Comparison of ENCODE assay signal across 9 cellular contexts in the genomic region with DNA sequence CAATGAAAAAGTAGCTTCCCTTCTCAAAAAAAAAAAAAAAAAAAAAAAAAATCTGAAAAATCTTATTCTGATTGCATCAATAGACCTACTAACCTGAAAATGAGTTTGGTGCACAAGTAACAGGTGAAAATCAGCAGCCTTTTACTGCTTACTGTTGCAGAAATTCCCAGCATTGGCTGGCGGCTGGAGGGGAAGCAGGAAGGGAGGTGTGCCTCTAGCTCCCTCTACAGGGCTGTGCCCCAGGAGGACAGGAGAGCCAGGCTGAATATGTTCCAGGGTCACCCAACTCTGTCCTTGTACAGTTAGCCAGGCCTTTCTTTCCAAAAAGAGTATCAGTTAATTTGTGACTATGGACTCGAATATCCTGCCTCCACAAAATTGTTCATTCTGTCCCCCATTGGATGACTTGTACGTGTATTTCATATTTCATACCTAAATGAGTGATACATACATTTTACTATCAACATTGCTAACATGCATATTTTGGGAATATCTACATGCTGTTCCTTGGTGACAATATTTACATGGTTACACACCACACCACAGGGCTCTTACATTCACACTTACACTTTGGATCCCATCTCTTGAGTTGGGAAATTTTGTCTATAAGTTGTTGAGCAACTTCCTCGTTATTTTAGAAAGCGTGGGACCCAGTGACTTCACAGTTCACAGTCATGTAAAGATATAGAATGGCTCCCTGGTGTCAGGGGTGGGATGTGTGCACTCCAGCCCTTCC.
DNase-seq lines count a peak whose midpoint lies in the region; TF ChIP-seq lines count a peak whose summit lies in the region.
"Had no signal": no experiment of that assay in that cellular context is flagged by ENCODE, and none has a peak within 500 bp of the region (broad histone marks: within the 10 kb centered on the region; RNA-seq: fewer than 3 reads in every experiment).

No MANE protein-coding gene starts in this region.

- H3K27ac ChIP-seq in HEK293 (ENCODE audit: extremely low read depth, low read depth, low read length) (no peak overlapping the region), testis (peak overlapping the region in 1 of 2 donors; percentile 62)

- DNase-seq in COR-L47 (lab: John Stamatoyannopoulos, UW): peak; percentile 19
- DNase-seq in NCI-H774 (lab: John Stamatoyannopoulos, UW): peak; percentile 16
- peak; percentile 47 for DNase-seq in activated T-cell treated with anti-CD3 and anti-CD28 coated beads for 48 hours (ENCODE audit: low read depth)
- DNase-seq in fibroblast of the aortic adventitia (ENCODE audit: low read depth): peak; percentile 78
- peak; percentile 74 for DNase-seq in nephron progenitor cell
- DNase-seq in testis: peak; percentile 84
- no peak for DNase-seq in SKM-1 treated with dmso at 0.1 percent for 144 hours (lab: John Stamatoyannopoulos, UW; ENCODE audit: unreplicated experiment)

- no peak for TF ChIP-seq POLR2A in testis (IDR thresholded peaks at IDR 0.05)

- H3K27me3 Mint-ChIP-seq in nephron progenitor cell (ENCODE audit: low read depth, poor library complexity): peaks cover 19% of the 10 kb centered on the region

- no peaks in the 10 kb centered on the region for H3K4me1 ChIP-seq in HEK293 (ENCODE audit: control insufficient read depth, insufficient read depth, low read length)
- H3K4me1 ChIP-seq in testis: peaks cover 6% of the 10 kb centered on the region

- no peaks in the 10 kb centered on the region for H3K36me3 Mint-ChIP-seq in nephron progenitor cell (ENCODE audit: low read depth)

- peaks cover 4% of the 10 kb centered on the region for H3K4me1 Mint-ChIP-seq in nephron progenitor cell

- CTCF ChIA-PET in HEK293 (lab: Yijun Ruan, JAX): interaction anchor here (0.6 to 2.5 kb wide), 35 partner anchors 8 to 468 kb away, joined by 3 to 28 read pairs (median 4); no protein-coding TSS in a partner anchor

- intact Hi-C loops in testis (cut with DNase I; ENCODE audit: low total_unique reads): loop anchor here (5.0 kb wide), 2 partner anchors 81 to 124 kb away; a partner anchor contains a TSS

- H3K4me3 ChIP-seq in HEK293 (ENCODE audit: low read depth, low read length) (no peak overlapping the region), fibroblast of the aortic adventitia (ENCODE audit: low read depth, low read length) (no peak overlapping the region), testis (no peak overlapping the region)

- TF ChIP-seq CTCF in HEK293 (tag by site-specific recombination; IDR thresholded peaks at IDR 0.05): 0 out of 2 replicates have a peak, but pooled peaks have one; percentile 15
- peak; percentile 96 for TF ChIP-seq CTCF in fibroblast of the aortic adventitia (IDR thresholded peaks at IDR 0.05; ENCODE audit: insufficient read depth, low read length)
- peak; percentile 93 for TF ChIP-seq CTCF in nephron progenitor cell (IDR thresholded peaks at IDR 0.05)
- TF ChIP-seq CTCF in testis (IDR thresholded peaks at IDR 0.05): peak; percentile 33 to 73 (median 68)

- no peaks in the 10 kb centered on the region for H3K27me3 ChIP-seq in testis

- H3K9me3 Mint-ChIP-seq in nephron progenitor cell: no peaks in the 10 kb centered on the region
- H3K9me3 Mint-ChIP-seq: stimulated activated naive CD8-positive, alpha-beta T cell treated with anti-CD3 and anti-CD28 coated beads, Interleukin-15, Interleukin-2, amounts not matched to agents 100 ng/mL and 50 ng/mL, for 24 hours had no signal

- H3K9me3 ChIP-seq in HEK293 (ENCODE audit: control insufficient read depth, insufficient read depth, low read depth, low read length) (no peaks in the 10 kb centered on the region), testis (no peaks in the 10 kb centered on the region)

- H3K36me3 ChIP-seq in HEK293 (ENCODE audit: control insufficient read depth in 2 of 2, insufficient read depth in 1 of 2, low read length in 2 of 2): no peaks in the 10 kb centered on the region
- no peaks in the 10 kb centered on the region for H3K36me3 ChIP-seq in testis (ENCODE audit: low read depth, missing control alignments)

- H3K27ac Mint-ChIP-seq in nephron progenitor cell: no peak overlapping the region
- H3K27ac Mint-ChIP-seq: stimulated activated naive CD8-positive, alpha-beta T cell treated with anti-CD3 and anti-CD28 coated beads, Interleukin-15, Interleukin-2, amounts not matched to agents 100 ng/mL and 50 ng/mL, for 24 hours had no signal

- no peak overlapping the region for H3K4me3 Mint-ChIP-seq in nephron progenitor cell
- H3K4me3 Mint-ChIP-seq: stimulated activated naive CD8-positive, alpha-beta T cell treated with anti-CD3 and anti-CD28 coated beads, Interleukin-15, Interleukin-2, amounts not matched to agents 100 ng/mL and 50 ng/mL, for 24 hours had no signal

- 48 to 50% methylated on average over 5 of the region's 5 CpGs for WGBS in testis, 2 donors

- POLR2A ChIA-PET in HEK293 (lab: Yijun Ruan, JAX): interaction anchor here (0.7 to 1.9 kb wide), 3 partner anchors 124 to 426 kb away, joined by 3 to 10 read pairs (median 6); a partner anchor contains a TSS

TF ChIP-seq in HEK293, 187 proteins besides CTCF, POLR2A, EP300 and RAD21:
- TF ChIP-seq GLI2 (tag by site-specific recombination; IDR thresholded peaks at IDR 0.05; ENCODE audit: borderline replicate concordance, low read depth) (no peak), IKZF3 (tag by site-specific recombination; IDR thresholded peaks at IDR 0.05) (no peak), REPIN1 (tag by site-specific recombination; IDR thresholded peaks at IDR 0.05; ENCODE audit: low read depth) (no peak), ZNF292 (tag by site-specific recombination; IDR thresholded peaks at IDR 0.05; ENCODE audit: borderline replicate concordance, low read depth) (no peak), ZNF654 (tag by site-specific recombination; IDR thresholded peaks at IDR 0.05; ENCODE audit: low read depth) (peak; percentile 55), SCRT2 (tag by site-specific recombination; IDR thresholded peaks at IDR 0.05) (peak; percentile 91), ZNF701 (tag by site-specific recombination; IDR thresholded peaks at IDR 0.05) (no peak), ZNF121 (tag by site-specific recombination; IDR thresholded peaks at IDR 0.05) (no peak), HOXC10 (CRISPR knock-in tag; IDR thresholded peaks at IDR 0.05) (no peak), ZNF548 (tag by site-specific recombination; IDR thresholded peaks at IDR 0.05) (no peak), ZBTB1 (tag by site-specific recombination; IDR thresholded peaks at IDR 0.05) (no peak), ZBTB17 (tag by site-specific recombination; IDR thresholded peaks at IDR 0.05) (no peak), SCRT1 (tag by site-specific recombination; IDR thresholded peaks at IDR 0.05; ENCODE audit: borderline replicate concordance) (peak; percentile 33; the same call in 1 of the 2 replicates), ZNF549 (tag by site-specific recombination; IDR thresholded peaks at IDR 0.05) (no peak), ZFP3 (tag by site-specific recombination; IDR thresholded peaks at IDR 0.05; ENCODE audit: low read depth) (no peak), ZSCAN30 (tag by site-specific recombination; IDR thresholded peaks at IDR 0.05) (peak; percentile 53), ZNF324 (tag by site-specific recombination; IDR thresholded peaks at IDR 0.05) (no peak)
- TF ChIP-seq, protein P1, sequence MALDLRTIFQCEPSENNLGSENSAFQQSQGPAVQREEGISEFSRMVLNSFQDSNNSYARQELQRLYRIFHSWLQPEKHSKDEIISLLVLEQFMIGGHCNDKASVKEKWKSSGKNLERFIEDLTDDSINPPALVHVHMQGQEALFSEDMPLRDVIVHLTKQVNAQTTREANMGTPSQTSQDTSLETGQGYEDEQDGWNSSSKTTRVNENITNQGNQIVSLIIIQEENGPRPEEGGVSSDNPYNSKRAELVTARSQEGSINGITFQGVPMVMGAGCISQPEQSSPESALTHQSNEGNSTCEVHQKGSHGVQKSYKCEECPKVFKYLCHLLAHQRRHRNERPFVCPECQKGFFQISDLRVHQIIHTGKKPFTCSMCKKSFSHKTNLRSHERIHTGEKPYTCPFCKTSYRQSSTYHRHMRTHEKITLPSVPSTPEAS (tag by site-specific recombination; IDR thresholded peaks at IDR 0.05): no peak
- TF ChIP-seq, protein P2, sequence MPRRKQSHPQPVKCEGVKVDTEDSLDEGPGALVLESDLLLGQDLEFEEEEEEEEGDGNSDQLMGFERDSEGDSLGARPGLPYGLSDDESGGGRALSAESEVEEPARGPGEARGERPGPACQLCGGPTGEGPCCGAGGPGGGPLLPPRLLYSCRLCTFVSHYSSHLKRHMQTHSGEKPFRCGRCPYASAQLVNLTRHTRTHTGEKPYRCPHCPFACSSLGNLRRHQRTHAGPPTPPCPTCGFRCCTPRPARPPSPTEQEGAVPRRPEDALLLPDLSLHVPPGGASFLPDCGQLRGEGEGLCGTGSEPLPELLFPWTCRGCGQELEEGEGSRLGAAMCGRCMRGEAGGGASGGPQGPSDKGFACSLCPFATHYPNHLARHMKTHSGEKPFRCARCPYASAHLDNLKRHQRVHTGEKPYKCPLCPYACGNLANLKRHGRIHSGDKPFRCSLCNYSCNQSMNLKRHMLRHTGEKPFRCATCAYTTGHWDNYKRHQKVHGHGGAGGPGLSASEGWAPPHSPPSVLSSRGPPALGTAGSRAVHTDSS (tag by site-specific recombination; IDR thresholded peaks at IDR 0.05): no peak
- TF ChIP-seq, protein P3, sequence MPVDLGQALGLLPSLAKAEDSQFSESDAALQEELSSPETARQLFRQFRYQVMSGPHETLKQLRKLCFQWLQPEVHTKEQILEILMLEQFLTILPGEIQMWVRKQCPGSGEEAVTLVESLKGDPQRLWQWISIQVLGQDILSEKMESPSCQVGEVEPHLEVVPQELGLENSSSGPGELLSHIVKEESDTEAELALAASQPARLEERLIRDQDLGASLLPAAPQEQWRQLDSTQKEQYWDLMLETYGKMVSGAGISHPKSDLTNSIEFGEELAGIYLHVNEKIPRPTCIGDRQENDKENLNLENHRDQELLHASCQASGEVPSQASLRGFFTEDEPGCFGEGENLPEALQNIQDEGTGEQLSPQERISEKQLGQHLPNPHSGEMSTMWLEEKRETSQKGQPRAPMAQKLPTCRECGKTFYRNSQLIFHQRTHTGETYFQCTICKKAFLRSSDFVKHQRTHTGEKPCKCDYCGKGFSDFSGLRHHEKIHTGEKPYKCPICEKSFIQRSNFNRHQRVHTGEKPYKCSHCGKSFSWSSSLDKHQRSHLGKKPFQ (tag by site-specific recombination; IDR thresholded peaks at IDR 0.05): no peak

Comparison
In these comparisons a context has a peak if more than half of its experiments do, and no peak if none do; other contexts are left out.
1. CTCF ChIP-seq: peak in every context shown above with its lines; median percentile 96 in fibroblast of the aortic adventitia; 93 in nephron progenitor cell; 68 in testis; 15 in HEK293.